ENCODE assay signal across 23 cellular contexts in the genomic region with DNA sequence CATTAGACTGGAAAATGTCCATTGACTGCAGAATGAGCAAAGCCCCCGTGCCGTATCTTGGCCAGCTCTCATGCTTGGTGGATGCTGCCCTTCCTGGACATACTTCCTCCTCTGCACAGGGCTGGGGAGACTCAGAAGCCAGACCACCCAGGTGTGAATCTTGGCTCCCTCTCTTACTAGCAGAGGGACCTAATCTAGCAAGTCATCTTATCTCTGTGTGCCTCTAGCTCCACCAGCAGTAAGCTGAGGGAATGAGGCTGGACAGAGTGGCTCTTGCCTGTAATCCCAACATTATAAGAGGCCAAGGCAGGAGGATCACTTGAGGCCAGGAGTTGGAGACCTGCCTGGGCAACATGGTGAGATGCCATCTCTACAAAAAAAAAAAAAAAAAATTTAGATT.
DNase-seq lines count a peak whose midpoint lies in the region; ATAC-seq and TF ChIP-seq lines count a peak whose summit lies in the region.
"Had no signal": no experiment of that assay in that cellular context is flagged by ENCODE, and none has a peak within 500 bp of the region (broad histone marks: within the 10 kb centered on the region; RNA-seq: fewer than 3 reads in every experiment).

No MANE protein-coding gene starts in this region.

- in situ Hi-C loops in SK-MEL-5 (cut with HindIII; ENCODE audit: low pct_unique_long_range_greater_than_20kb, low sequenced_read_pairs) = no loop called here

- no peaks in the 10 kb centered on the region for H4K20me1 ChIP-seq in GM23338 (replicated peaks; ENCODE audit: insufficient read depth)

- no peaks in the 10 kb centered on the region for H3K36me3 Mint-ChIP-seq in GM23338 (ENCODE audit: low read depth)

- no peak overlapping the region for H3K4me2 ChIP-seq in GM23338

- peak; percentile 30 for DNase-seq in DMS53 (lab: John Stamatoyannopoulos, UW)
- DNase-seq in DMS53 treated with DMSO at 0.1 percent for 48 hours (lab: John Stamatoyannopoulos, UW; ENCODE audit: unreplicated experiment) = no peak
- peak; percentile 57 for DNase-seq in GM23338 (ENCODE audit: low spot score)
- peak; percentile 7 for DNase-seq in SK-MEL-5 (ENCODE audit: low read depth, low spot score)
- DNase-seq in iPS-NIHi11 (ENCODE audit: low spot score) = peak; percentile 21
- no peak for DNase-seq in middle frontal gyrus (ENCODE audit: extremely low spot score, low spot score)
- no peak for DNase-seq in anterior cingulate cortex (lab: John Stamatoyannopoulos, UW)
- DNase-seq in psoas muscle = no peak
- DNase-seq: 8988T; Caco-2; CD4-positive, alpha-beta T cell; DMS79 treated with DMSO at 0.1 percent for 48 hours; GM23248; KBM-7; MV-4-11; NCI-H1417 treated with DMSO at 0.1 percent for 48 hours; NCI-H187 treated with DMSO at 0.1 percent for 48 hours; NCI-H526 treated with DMSO at 0.1 percent for 48 hours; SJCRH30; T-helper 17 cell had no signal

- H3K9me3 Mint-ChIP-seq in GM23338 = no peaks in the 10 kb centered on the region
- H3K9me3 Mint-ChIP-seq: CD4-positive, alpha-beta T cell had no signal

- H3K27me3 ChIP-seq in GM23338 (ENCODE audit: insufficient read depth) (no peaks in the 10 kb centered on the region), psoas muscle (ENCODE audit: insufficient read depth in 3 of 3, low read length in 2 of 3) (no peaks in the 10 kb centered on the region)
- H3K27me3 ChIP-seq: SJCRH30 had no signal

- peaks cover 4% of the 10 kb centered on the region for H3K27me3 Mint-ChIP-seq in GM23338 (ENCODE audit: insufficient read depth, low read depth, poor library complexity)
- H3K27me3 Mint-ChIP-seq: B cell; CD4-positive, alpha-beta T cell; T-helper 17 cell had no signal

- 9 to 24% (median 19%) methylated on average over 2 of the region's 2 CpGs for WGBS in psoas muscle, 3 donors

- no peak overlapping the region for H3K27ac ChIP-seq in GM23338 (ENCODE audit: low read depth)
- H3K27ac ChIP-seq in psoas muscle = no peak overlapping the region
- H3K27ac ChIP-seq: GM23248, SJCRH30 had no signal

- intact Hi-C loops in psoas muscle (cut with DNase I) = no loop called here

- H2AFZ ChIP-seq in GM23338 = 0 out of 2 replicates have a peak overlapping the region, but pooled peaks have one; percentile 28
- H2AFZ ChIP-seq: GM23248 had no signal

- no peaks in the 10 kb centered on the region for H3F3A ChIP-seq in GM23338 (replicated peaks; ENCODE audit: low read depth)

- no peak overlapping the region for H3K4me3 Mint-ChIP-seq in GM23338
- H3K4me3 Mint-ChIP-seq: B cell; CD4-positive, alpha-beta T cell; T-helper 17 cell had no signal

- no peaks in the 10 kb centered on the region for H3K9me3 ChIP-seq in psoas muscle
- H3K9me3 ChIP-seq: Caco-2, SJCRH30 had no signal

- H3K27ac Mint-ChIP-seq in GM23338 = no peak overlapping the region
- H3K27ac Mint-ChIP-seq: B cell; CD4-positive, alpha-beta T cell; T-helper 17 cell had no signal

- H3K4me1 ChIP-seq in GM23338 (ENCODE audit: insufficient read depth) (no peaks in the 10 kb centered on the region), psoas muscle (no peaks in the 10 kb centered on the region)
- H3K4me1 ChIP-seq: Caco-2, SJCRH30 had no signal

- peak; percentile 44 to 70 for TF ChIP-seq CTCF in GM23338 (conservative IDR thresholded peaks at IDR 0.05; ENCODE audit: low read depth in 2 of 2)
- no peak for TF ChIP-seq CTCF in psoas muscle (IDR thresholded peaks at IDR 0.05)

- H3K4me3 ChIP-seq in GM23338 (no peak overlapping the region), psoas muscle (no peak overlapping the region)
- H3K4me3 ChIP-seq: GM23248, SJCRH30 had no signal

- H3K4me1 Mint-ChIP-seq in GM23338 = peaks cover 4% of the 10 kb centered on the region; the same call in 2 of the 3 replicates
- H3K4me1 Mint-ChIP-seq: B cell, T-helper 17 cell had no signal

- H3K36me3 ChIP-seq in GM23338 (ENCODE audit: insufficient read depth) (no peaks in the 10 kb centered on the region), psoas muscle (ENCODE audit: insufficient read depth in 1 of 2, low read depth in 1 of 2) (no peaks in the 10 kb centered on the region)
- H3K36me3 ChIP-seq: SJCRH30 had no signal

- H3K79me2 ChIP-seq in GM23338 (replicated peaks; ENCODE audit: insufficient read depth) = no peaks in the 10 kb centered on the region

- ATAC-seq in GM23338 (peak; percentile 81), psoas muscle (no peak)
- ATAC-seq: HepG2, Panc1, T-helper 17 cell had no signal

- no peaks in the 10 kb centered on the region; the same call in 1 of the 2 replicates for H3K9me2 ChIP-seq in GM23338 (ENCODE audit: insufficient read depth)

TF ChIP-seq in GM23338, 12 proteins besides CTCF, POLR2A, EP300 and RAD21 (continues in another document):
- TF ChIP-seq, protein P1, sequence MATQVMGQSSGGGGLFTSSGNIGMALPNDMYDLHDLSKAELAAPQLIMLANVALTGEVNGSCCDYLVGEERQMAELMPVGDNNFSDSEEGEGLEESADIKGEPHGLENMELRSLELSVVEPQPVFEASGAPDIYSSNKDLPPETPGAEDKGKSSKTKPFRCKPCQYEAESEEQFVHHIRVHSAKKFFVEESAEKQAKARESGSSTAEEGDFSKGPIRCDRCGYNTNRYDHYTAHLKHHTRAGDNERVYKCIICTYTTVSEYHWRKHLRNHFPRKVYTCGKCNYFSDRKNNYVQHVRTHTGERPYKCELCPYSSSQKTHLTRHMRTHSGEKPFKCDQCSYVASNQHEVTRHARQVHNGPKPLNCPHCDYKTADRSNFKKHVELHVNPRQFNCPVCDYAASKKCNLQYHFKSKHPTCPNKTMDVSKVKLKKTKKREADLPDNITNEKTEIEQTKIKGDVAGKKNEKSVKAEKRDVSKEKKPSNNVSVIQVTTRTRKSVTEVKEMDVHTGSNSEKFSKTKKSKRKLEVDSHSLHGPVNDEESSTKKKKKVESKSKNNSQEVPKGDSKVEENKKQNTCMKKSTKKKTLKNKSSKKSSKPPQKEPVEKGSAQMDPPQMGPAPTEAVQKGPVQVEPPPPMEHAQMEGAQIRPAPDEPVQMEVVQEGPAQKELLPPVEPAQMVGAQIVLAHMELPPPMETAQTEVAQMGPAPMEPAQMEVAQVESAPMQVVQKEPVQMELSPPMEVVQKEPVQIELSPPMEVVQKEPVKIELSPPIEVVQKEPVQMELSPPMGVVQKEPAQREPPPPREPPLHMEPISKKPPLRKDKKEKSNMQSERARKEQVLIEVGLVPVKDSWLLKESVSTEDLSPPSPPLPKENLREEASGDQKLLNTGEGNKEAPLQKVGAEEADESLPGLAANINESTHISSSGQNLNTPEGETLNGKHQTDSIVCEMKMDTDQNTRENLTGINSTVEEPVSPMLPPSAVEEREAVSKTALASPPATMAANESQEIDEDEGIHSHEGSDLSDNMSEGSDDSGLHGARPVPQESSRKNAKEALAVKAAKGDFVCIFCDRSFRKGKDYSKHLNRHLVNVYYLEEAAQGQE (IDR thresholded peaks at IDR 0.05; ENCODE audit: unreplicated experiment) = no peak
- TF ChIP-seq STAT1 (IDR thresholded peaks at IDR 0.05; ENCODE audit: unreplicated experiment) (no peak), JUNB (IDR thresholded peaks at IDR 0.05; ENCODE audit: unreplicated experiment) (no peak), EZH2phosphoT487 (IDR thresholded peaks at IDR 0.05; ENCODE audit: unreplicated experiment) (no peak), POLR2AphosphoS5 (IDR thresholded peaks at IDR 0.05; ENCODE audit: low read depth) (no peak), CREB1 (CRISPR knock-in tag; IDR thresholded peaks at IDR 0.05; ENCODE audit: low read depth) (no peak)
- TF ChIP-seq, protein P2, sequence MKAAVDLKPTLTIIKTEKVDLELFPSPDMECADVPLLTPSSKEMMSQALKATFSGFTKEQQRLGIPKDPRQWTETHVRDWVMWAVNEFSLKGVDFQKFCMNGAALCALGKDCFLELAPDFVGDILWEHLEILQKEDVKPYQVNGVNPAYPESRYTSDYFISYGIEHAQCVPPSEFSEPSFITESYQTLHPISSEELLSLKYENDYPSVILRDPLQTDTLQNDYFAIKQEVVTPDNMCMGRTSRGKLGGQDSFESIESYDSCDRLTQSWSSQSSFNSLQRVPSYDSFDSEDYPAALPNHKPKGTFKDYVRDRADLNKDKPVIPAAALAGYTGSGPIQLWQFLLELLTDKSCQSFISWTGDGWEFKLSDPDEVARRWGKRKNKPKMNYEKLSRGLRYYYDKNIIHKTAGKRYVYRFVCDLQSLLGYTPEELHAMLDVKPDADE (IDR thresholded peaks at IDR 0.05) = no peak

Comparison
In these comparisons a context has a peak if more than half of its experiments do, and no peak if none do; other contexts are left out.
1. DNase-seq: peak in DMS53 (single experiment), GM23338 (single experiment), SK-MEL-5 (single experiment) and iPS-NIHi11 (single experiment); none in DMS53 treated with DMSO at 0.1 percent for 48 hours (single experiment), middle frontal gyrus (single experiment), anterior cingulate cortex (0 of 58) and psoas muscle (0 of 2).